21 cellular contexts compared by ENCODE assay signal in the genomic region with DNA sequence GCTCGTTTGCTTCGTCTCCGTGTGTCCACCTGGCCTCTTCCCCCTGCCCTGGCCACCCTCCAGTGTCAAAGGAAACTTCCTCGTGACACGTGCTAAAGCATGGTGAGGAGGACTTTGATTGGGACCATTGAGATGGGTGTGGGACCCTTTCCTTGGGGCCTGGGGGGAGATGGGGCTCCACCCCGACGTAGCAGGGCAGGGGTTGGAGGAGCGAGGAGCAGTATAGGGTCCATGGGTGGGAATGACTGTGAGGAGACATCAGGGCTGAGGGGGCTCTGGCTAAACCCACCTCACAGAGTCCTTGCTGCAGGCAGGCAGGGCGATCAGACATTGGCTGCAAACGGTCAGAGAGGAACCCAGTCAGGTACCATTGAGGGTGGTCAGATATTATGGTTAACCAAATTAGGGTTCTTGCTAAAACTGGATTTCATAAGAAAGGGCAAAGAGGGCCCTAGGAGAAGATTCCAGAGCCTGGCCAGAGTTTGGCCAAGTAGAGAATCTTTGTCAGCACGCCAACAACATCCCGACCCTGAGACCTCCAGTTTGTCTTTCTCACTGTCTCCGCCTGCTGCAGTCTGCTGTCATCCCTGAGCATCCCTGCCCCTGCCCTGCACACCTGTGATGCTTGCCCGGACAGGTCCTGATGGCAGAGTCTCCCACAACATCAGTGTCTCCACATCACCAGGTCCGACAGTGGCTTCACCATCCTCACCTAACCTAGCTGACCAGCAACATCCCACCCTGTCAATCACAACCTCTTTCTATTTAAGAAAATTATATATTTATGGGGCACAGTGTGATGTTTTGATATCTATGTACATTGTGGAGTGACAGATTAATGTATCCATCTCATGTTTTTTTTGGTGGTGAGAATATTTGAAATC. TPM values are rescaled to one million over a fixed set of nuclear protein-coding genes. Genes with fewer than 3 reads are reported as not detected.
A peak's percentile ranks its signal among the peaks of the same experiment; 100 is the strongest.
DNase-seq lines count a peak whose midpoint lies in the region; ATAC-seq, FAIRE-seq and TF ChIP-seq lines count a peak whose summit lies in the region.
"Had no signal": no experiment of that assay in that cellular context is flagged by ENCODE, and none has a peak within 500 bp of the region (broad histone marks: within the 10 kb centered on the region; RNA-seq: fewer than 3 reads in every experiment).

No MANE protein-coding gene starts in this region.

- no peaks in the 10 kb centered on the region for H4K20me1 ChIP-seq in HCT116 (ENCODE audit: insufficient read depth)
- peaks cover 24% of the 10 kb centered on the region for H4K20me1 ChIP-seq in astrocyte (ENCODE audit: insufficient read depth, low read length)

- POLR2A ChIA-PET in activated CD8-positive, alpha-beta T cell treated with anti-CD3 and anti-CD28 coated beads for 36 hours (lab: Charles Lee), result interaction anchor here (0.7 kb wide), 1 partner anchor 342 kb away, joined by 3 read pairs; no protein-coding TSS in a partner anchor
- POLR2A ChIA-PET in activated CD8-positive, alpha-beta T cell treated with anti-CD3 and anti-CD28 coated beads, Interleukin-2, amount 10 ng/mL, durations not matched to agents 7 days and 5 days (lab: Charles Lee), result no interaction called here
- POLR2A ChIA-PET in HCT116 (lab: Charles Lee), result no interaction called here

- no peak for DNase-seq in activated CD8-positive, alpha-beta T cell treated with anti-CD3 and anti-CD28 coated beads for 36 hours
- no peak for DNase-seq in activated CD8-positive, alpha-beta T cell treated with anti-CD3 and anti-CD28 coated beads, Interleukin-2, amount 10 ng/mL, durations not matched to agents 7 days and 5 days
- DNase-seq in HCT116 (ENCODE audit: low read depth, low spot score) (no peak), astrocyte (ENCODE audit: low read depth) (no peak), mesenteric fat pad (ENCODE audit: low spot score) (peak; percentile 77), GM19239 (ENCODE audit: insufficient read length, low spot score) (no peak), GF-D8 (lab: John Stamatoyannopoulos, UW) (no peak), NCI-H2107 treated with DMSO at 0.1 percent for 48 hours (lab: John Stamatoyannopoulos, UW; ENCODE audit: unreplicated experiment) (no peak)
- DNase-seq: CD4-positive, CD25-positive, alpha-beta regulatory T cell; EL; NCI-H1105 treated with DMSO at 0.1 percent for 48 hours; NCI-H1694 treated with DMSO at 0.1 percent for 48 hours; NCI-H526 treated with DMSO at 0.1 percent for 48 hours; NK-92 treated with Interleukin-12 subunit alpha and Interleukin-12 subunit beta, amount 100 ng/mL, for 24 hours; OCI-M1; RPMI8226 had no signal

- no peaks in the 10 kb centered on the region for H3K9me3 ChIP-seq in HCT116 (ENCODE audit: control insufficient read depth in 1 of 2, insufficient read depth in 1 of 2, low read depth in 1 of 2, low read length in 2 of 2)
- no peaks in the 10 kb centered on the region for H3K9me3 ChIP-seq in astrocyte (ENCODE audit: insufficient read depth, low read depth, low read length)
- H3K9me3 ChIP-seq: HAP-1 had no signal

- H3K9ac ChIP-seq in HCT116 (ENCODE audit: low read length), result no peak overlapping the region
- no peak overlapping the region for H3K9ac ChIP-seq in astrocyte (ENCODE audit: low read length)

- CTCF ChIA-PET in activated CD8-positive, alpha-beta T cell treated with anti-CD3 and anti-CD28 coated beads for 36 hours (lab: Charles Lee), result no interaction called here
- CTCF ChIA-PET in activated CD8-positive, alpha-beta T cell treated with anti-CD3 and anti-CD28 coated beads, Interleukin-2, amount 10 ng/mL, durations not matched to agents 7 days and 5 days (lab: Charles Lee), result interaction anchor here (1.0 kb wide), 1 partner anchor 23 kb away, joined by 3 read pairs; no protein-coding TSS in a partner anchor
- CTCF ChIA-PET in HCT116 (lab: Charles Lee), result no interaction called here

- no peaks in the 10 kb centered on the region for H3K27me3 Mint-ChIP-seq in activated CD8-positive, alpha-beta T cell treated with anti-CD3 and anti-CD28 coated beads for 36 hours
- no peaks in the 10 kb centered on the region for H3K27me3 Mint-ChIP-seq in activated CD8-positive, alpha-beta T cell treated with anti-CD3 and anti-CD28 coated beads, Interleukin-2, amount 10 ng/mL, durations not matched to agents 7 days and 5 days (ENCODE audit: low read depth)
- H3K27me3 Mint-ChIP-seq in astrocyte (ENCODE audit: low read depth, unreplicated experiment), result peaks cover 11% of the 10 kb centered on the region
- H3K27me3 Mint-ChIP-seq: B cell; CD4-positive, CD25-positive, alpha-beta regulatory T cell had no signal

- RAD21 ChIA-PET in HCT116 (lab: Charles Lee; ENCODE audit: low non-redundant PET in 1 of 2, low total read pairs in 2 of 2, uncharacterized antibody in 2 of 2, unreplicated experiment in 2 of 2), result no interaction called here

- H3K27ac ChIP-seq in HCT116 (ENCODE audit: low read depth, low read length), result no peak overlapping the region
- H3K27ac ChIP-seq in astrocyte (ENCODE audit: low read depth, low read length), result no peak overlapping the region
- H3K27ac ChIP-seq: 22Rv1, HL-60 had no signal

- H3K27ac Mint-ChIP-seq in activated CD8-positive, alpha-beta T cell treated with anti-CD3 and anti-CD28 coated beads for 36 hours, result peak overlapping the region; percentile 46
- H3K27ac Mint-ChIP-seq in activated CD8-positive, alpha-beta T cell treated with anti-CD3 and anti-CD28 coated beads, Interleukin-2, amount 10 ng/mL, durations not matched to agents 7 days and 5 days, result no peak overlapping the region
- H3K27ac Mint-ChIP-seq in astrocyte (ENCODE audit: unreplicated experiment), result peak overlapping the region; percentile 59
- H3K27ac Mint-ChIP-seq: B cell had no signal

- FAIRE-seq in astrocyte (lab: Jason Lieb, UNC) (no peak), GM19239 (lab: Jason Lieb, UNC) (no peak)
- FAIRE-seq: HTR-8/SVneo had no signal

- no peak for TF ChIP-seq POLR2A in HCT116 (IDR thresholded peaks at IDR 0.05; ENCODE audit: borderline replicate concordance, extremely low read depth, insufficient read depth, insufficient read length)

- ATAC-seq in activated CD8-positive, alpha-beta T cell treated with anti-CD3 and anti-CD28 coated beads for 36 hours, result no peak
- no peak for ATAC-seq in activated CD8-positive, alpha-beta T cell treated with anti-CD3 and anti-CD28 coated beads, Interleukin-2, amount 10 ng/mL, durations not matched to agents 7 days and 5 days
- no peak for ATAC-seq in HCT116

- H3K4me3 ChIP-seq in HCT116 (replicated peaks in 1 of 2; ENCODE audit: low read depth in 1 of 2, low read length in 2 of 2) (no peak overlapping the region), astrocyte (ENCODE audit: insufficient read depth, low read depth, low read length) (no peak overlapping the region)
- H3K4me3 ChIP-seq: HAP-1 had no signal

- no peaks in the 10 kb centered on the region for H3K9me3 Mint-ChIP-seq in activated CD8-positive, alpha-beta T cell treated with anti-CD3 and anti-CD28 coated beads for 36 hours
- H3K9me3 Mint-ChIP-seq in activated CD8-positive, alpha-beta T cell treated with anti-CD3 and anti-CD28 coated beads, Interleukin-2, amount 10 ng/mL, durations not matched to agents 7 days and 5 days (ENCODE audit: insufficient read depth), result no peaks in the 10 kb centered on the region
- no peaks in the 10 kb centered on the region for H3K9me3 Mint-ChIP-seq in astrocyte (ENCODE audit: unreplicated experiment)
- H3K9me3 Mint-ChIP-seq: CD4-positive, CD25-positive, alpha-beta regulatory T cell had no signal

- H2AFZ ChIP-seq in HCT116 (ENCODE audit: low read depth, low read length, poor library complexity, severe bottlenecking) (no peak overlapping the region), astrocyte (ENCODE audit: low read depth, low read length) (no peak overlapping the region)

- H3K4me1 ChIP-seq in HCT116 (ENCODE audit: control insufficient read depth in 1 of 2, insufficient read depth in 2 of 2, low read length in 2 of 2) (no peaks in the 10 kb centered on the region), astrocyte (ENCODE audit: insufficient read depth, low read length) (no peaks in the 10 kb centered on the region)

- H3K79me2 ChIP-seq in HCT116 (ENCODE audit: insufficient read depth, low read length) (no peaks in the 10 kb centered on the region), astrocyte (ENCODE audit: insufficient read depth, low read length) (peaks cover 8% of the 10 kb centered on the region)

- no TSS peak for BruUV-seq in HCT116 (replicated peaks; lab: Mats Ljungman, UMichigan)

- H3K4me3 Mint-ChIP-seq in activated CD8-positive, alpha-beta T cell treated with anti-CD3 and anti-CD28 coated beads for 36 hours, result no peak overlapping the region
- no peak overlapping the region for H3K4me3 Mint-ChIP-seq in activated CD8-positive, alpha-beta T cell treated with anti-CD3 and anti-CD28 coated beads, Interleukin-2, amount 10 ng/mL, durations not matched to agents 7 days and 5 days
- no peak overlapping the region for H3K4me3 Mint-ChIP-seq in astrocyte (ENCODE audit: unreplicated experiment)
- H3K4me3 Mint-ChIP-seq: B cell had no signal

- peaks cover 26% of the 10 kb centered on the region for H3K4me1 Mint-ChIP-seq in activated CD8-positive, alpha-beta T cell treated with anti-CD3 and anti-CD28 coated beads for 36 hours (ENCODE audit: low read depth)
- H3K4me1 Mint-ChIP-seq in activated CD8-positive, alpha-beta T cell treated with anti-CD3 and anti-CD28 coated beads, Interleukin-2, amount 10 ng/mL, durations not matched to agents 7 days and 5 days (ENCODE audit: low read depth), result peaks cover 40% of the 10 kb centered on the region
- peaks cover 6% of the 10 kb centered on the region for H3K4me1 Mint-ChIP-seq in astrocyte (ENCODE audit: low read depth, unreplicated experiment)

- H3K36me3 ChIP-seq in HCT116 (ENCODE audit: control insufficient read depth in 1 of 2, insufficient read depth in 2 of 2, low read length in 2 of 2) (peaks cover 4 to 15% of the 10 kb centered on the region in 2 experiments; a peak in 2 of 4 replicates), astrocyte (ENCODE audit: insufficient read depth, low read length) (peaks cover 13% of the 10 kb centered on the region)

- no peak for TF ChIP-seq CTCF in activated CD8-positive, alpha-beta T cell treated with anti-CD3 and anti-CD28 coated beads for 36 hours (IDR thresholded peaks at IDR 0.05)
- TF ChIP-seq CTCF in HCT116 (IDR thresholded peaks at IDR 0.05 in 2 of 3, conservative IDR thresholded peaks at IDR 0.05 in 1 of 3; ENCODE audit: borderline replicate concordance in 1 of 3, insufficient read depth in 1 of 3, low read depth in 2 of 3, low read length in 2 of 3) (no peak), astrocyte (IDR thresholded peaks at IDR 0.05; ENCODE audit: insufficient read depth, low read depth, low read length) (no peak)

- H3K27me3 ChIP-seq in HCT116 (ENCODE audit: insufficient read depth, low read length) (no peaks in the 10 kb centered on the region), astrocyte (ENCODE audit: insufficient read depth, low read length) (no peaks in the 10 kb centered on the region)

- H3K4me2 ChIP-seq in HCT116 (ENCODE audit: low read length), result no peak overlapping the region
- no peak overlapping the region for H3K4me2 ChIP-seq in astrocyte (ENCODE audit: low read length)

- peaks cover 45% of the 10 kb centered on the region for H3K36me3 Mint-ChIP-seq in activated CD8-positive, alpha-beta T cell treated with anti-CD3 and anti-CD28 coated beads for 36 hours (ENCODE audit: low read depth)
- H3K36me3 Mint-ChIP-seq in activated CD8-positive, alpha-beta T cell treated with anti-CD3 and anti-CD28 coated beads, Interleukin-2, amount 10 ng/mL, durations not matched to agents 7 days and 5 days (ENCODE audit: low read depth), result peaks cover 68% of the 10 kb centered on the region
- peaks cover 47% of the 10 kb centered on the region for H3K36me3 Mint-ChIP-seq in astrocyte (ENCODE audit: low read depth, unreplicated experiment)

- no peak for TF ChIP-seq RAD21 in HCT116 (IDR thresholded peaks at IDR 0.05; ENCODE audit: low read depth)

- no peaks in the 10 kb centered on the region for H3K9me2 ChIP-seq in HCT116 (ENCODE audit: insufficient read depth)

- intact Hi-C loops in activated CD8-positive, alpha-beta T cell treated with anti-CD3 and anti-CD28 coated beads for 36 hours (cut with micrococcal nuclease), result no loop called here
- intact Hi-C loops in HCT116 (cut with micrococcal nuclease), result no loop called here

RNA-seq across cellular contexts. Expression of a gene that starts 8.0 kb away (rescaled TPM):
- total RNA-seq in activated CD8-positive, alpha-beta T cell treated with anti-CD3 and anti-CD28 coated beads for 36 hours, result 100 to 1,000 TPM; 147 TPM
- total RNA-seq in activated CD8-positive, alpha-beta T cell treated with anti-CD3 and anti-CD28 coated beads, Interleukin-2, amount 10 ng/mL, durations not matched to agents 7 days and 5 days, result 100 to 1,000 TPM; 129 to 139 TPM
- total RNA-seq in HCT116 (2021; ENCODE audit: unreplicated experiment) (137 TPM), astrocyte (129 and 146 TPM in 2 replicates), mesenteric fat pad (82.4 TPM)
- 113 and 142 TPM in 2 replicates for polyA plus RNA-seq in HCT116 (2012)
